In genomic region chr17:5237541-5238016, GRCh38 we compare ENCODE assay signal across 8 cellular contexts. TPM values are rescaled to one million over a fixed set of nuclear protein-coding genes. Genes with fewer than 3 reads are reported as not detected.
DNase-seq lines count a peak whose midpoint lies in the region; ATAC-seq lines count a peak whose summit lies in the region.

No MANE protein-coding gene starts in this region.

- no peaks in the 10 kb centered on the region for H3K27me3 Mint-ChIP-seq in activated CD8-positive, alpha-beta memory T cell treated with anti-CD3 and anti-CD28 coated beads, Interleukin-2, amount 10 ng/mL, durations not matched to agents 7 days and 5 days

- H3K4me1 Mint-ChIP-seq in activated CD8-positive, alpha-beta memory T cell treated with anti-CD3 and anti-CD28 coated beads, Interleukin-2, amount 10 ng/mL, durations not matched to agents 7 days and 5 days, result peaks cover 20% of the 10 kb centered on the region

- ATAC-seq in GM21529 (IDR thresholded peaks at IDR 0.05; ENCODE audit: unreplicated experiment), result peak; percentile 31
- ATAC-seq in activated CD8-positive, alpha-beta memory T cell treated with anti-CD3 and anti-CD28 coated beads, Interleukin-2, amount 10 ng/mL, durations not matched to agents 7 days and 5 days, result peak; percentile 88
- ATAC-seq in GM18867 (IDR thresholded peaks at IDR 0.05; ENCODE audit: unreplicated experiment), result no peak

- CTCF ChIA-PET in activated CD8-positive, alpha-beta memory T cell treated with anti-CD3 and anti-CD28 coated beads, Interleukin-2, amount 10 ng/mL, durations not matched to agents 7 days and 5 days (lab: Charles Lee), result interaction anchor here (0.8 to 3.1 kb wide), 11 partner anchors 9 to 46 kb away, joined by 3 to 19 read pairs (median 4); partner anchors contain the start of gene ZNF594

- H3K9me3 Mint-ChIP-seq in activated CD8-positive, alpha-beta memory T cell treated with anti-CD3 and anti-CD28 coated beads, Interleukin-2, amount 10 ng/mL, durations not matched to agents 7 days and 5 days (ENCODE audit: low read depth), result no peaks in the 10 kb centered on the region

- H3K4me3 Mint-ChIP-seq in activated CD8-positive, alpha-beta memory T cell treated with anti-CD3 and anti-CD28 coated beads, Interleukin-2, amount 10 ng/mL, durations not matched to agents 7 days and 5 days, result no peak overlapping the region

- DNase-seq in COLO668 (lab: John Stamatoyannopoulos, UW; ENCODE audit: unreplicated experiment) (peak; percentile 72), NCI-H345 treated with DMSO at 0.1 percent for 48 hours (lab: John Stamatoyannopoulos, UW; ENCODE audit: unreplicated experiment) (peak; percentile 15), glomerular endothelial cell (ENCODE audit: extremely low read depth, low read depth, low spot score) (peak; percentile 31), retina (peak; percentile 28), DMS153 treated with DMSO at 0.1 percent for 48 hours (lab: John Stamatoyannopoulos, UW; ENCODE audit: unreplicated experiment) (no peak)
- peak; percentile 75 for DNase-seq in activated CD8-positive, alpha-beta memory T cell treated with anti-CD3 and anti-CD28 coated beads, Interleukin-2, amount 10 ng/mL, durations not matched to agents 7 days and 5 days

- H3K27ac Mint-ChIP-seq in activated CD8-positive, alpha-beta memory T cell treated with anti-CD3 and anti-CD28 coated beads, Interleukin-2, amount 10 ng/mL, durations not matched to agents 7 days and 5 days, result peak overlapping the region; percentile 28

- no peaks in the 10 kb centered on the region for H3K36me3 Mint-ChIP-seq in activated CD8-positive, alpha-beta memory T cell treated with anti-CD3 and anti-CD28 coated beads, Interleukin-2, amount 10 ng/mL, durations not matched to agents 7 days and 5 days

RNA-seq across cellular contexts. Expression of gene SCIMP, which starts 2.9 kb away (rescaled TPM):
- total RNA-seq in activated CD8-positive, alpha-beta memory T cell treated with anti-CD3 and anti-CD28 coated beads, Interleukin-2, amount 10 ng/mL, durations not matched to agents 7 days and 5 days, result not detected
- not detected in 2 replicates for total RNA-seq in glomerular endothelial cell

RNA-seq across cellular contexts. Expression of gene RABEP1, which starts 44.5 kb away (rescaled TPM):
- 10 to 100 TPM; 35.1 to 38.0 TPM for total RNA-seq in activated CD8-positive, alpha-beta memory T cell treated with anti-CD3 and anti-CD28 coated beads, Interleukin-2, amount 10 ng/mL, durations not matched to agents 7 days and 5 days
- total RNA-seq in glomerular endothelial cell, result 33.7 and 48.5 TPM in 2 replicates

RNA-seq across cellular contexts. Expression of gene ZNF594, which starts 45.9 kb away (rescaled TPM):
- 10 to 100 TPM; 10.5 to 11.3 TPM for total RNA-seq in activated CD8-positive, alpha-beta memory T cell treated with anti-CD3 and anti-CD28 coated beads, Interleukin-2, amount 10 ng/mL, durations not matched to agents 7 days and 5 days
- total RNA-seq in glomerular endothelial cell, result 3.5 and 4.9 TPM in 2 replicates
